In the genomic region with DNA sequence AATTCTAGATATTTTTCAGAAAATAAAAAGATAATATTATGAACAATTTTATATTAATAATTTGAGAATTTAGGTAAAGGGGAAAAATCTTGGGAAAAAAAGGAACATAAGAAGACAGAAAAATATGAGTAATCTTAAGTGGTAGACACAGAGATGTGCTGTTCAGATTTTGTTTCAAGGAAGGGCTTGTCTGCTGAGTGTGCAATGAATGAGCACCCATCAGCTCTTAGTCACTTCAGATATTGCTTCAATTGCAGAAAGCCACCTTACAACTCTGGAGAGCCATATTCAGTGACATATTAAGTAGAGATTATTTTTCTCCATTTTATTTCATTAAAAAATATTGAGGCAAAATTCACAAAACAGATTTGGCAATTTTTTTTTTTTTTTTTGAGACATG, we compare ENCODE assay signal across 16 cellular contexts.
DNase-seq lines count a peak whose midpoint lies in the region; ATAC-seq and TF ChIP-seq lines count a peak whose summit lies in the region.
"Had no signal": no experiment of that assay in that cellular context is flagged by ENCODE, and none has a peak within 500 bp of the region (broad histone marks: within the 10 kb centered on the region; RNA-seq: fewer than 3 reads in every experiment).

No MANE protein-coding gene starts in this region.

- intact Hi-C loops in mammary epithelial cell (cut with micrococcal nuclease), result no loop called here
- intact Hi-C loops in breast epithelium (cut with DNase I; ENCODE audit: low total_unique reads), result no loop called here

- DNase-seq in mammary epithelial cell (peak; percentile 0), breast epithelium (ENCODE audit: low spot score in 2 of 2) (no peak), foreskin keratinocyte (no peak), renal cortical epithelial cell (ENCODE audit: low read depth) (peak; percentile 7), H7 (no peak)
- DNase-seq: AML-193; Caco-2; Calu3; CD4-positive, alpha-beta T cell; CD8-positive, alpha-beta T cell; DMS79 treated with DMSO at 0.1 percent for 48 hours; GF-D8 had no signal

- ATAC-seq in foreskin keratinocyte, result peak; percentile 53
- no peak for ATAC-seq in HG02885 (IDR thresholded peaks at IDR 0.05; ENCODE audit: poor library complexity, unreplicated experiment)
- ATAC-seq: A549; CD8-positive, alpha-beta T cell had no signal

- no peak overlapping the region for H3K27ac ChIP-seq in mammary epithelial cell (ENCODE audit: insufficient read depth, low read depth, low read length)
- no peak overlapping the region for H3K27ac ChIP-seq in breast epithelium
- no peak overlapping the region for H3K27ac ChIP-seq in foreskin keratinocyte
- H3K27ac ChIP-seq: A549; BLaER1 treated with 17β-estradiol and CSF1 and Interleukin-3, amounts not matched to agents 10 nM and 100 nM; C4-2B had no signal

- H3K4me2 ChIP-seq in mammary epithelial cell (ENCODE audit: insufficient read depth, low read depth, low read length), result no peak overlapping the region
- H3K4me2 ChIP-seq: A549; BLaER1 treated with 17β-estradiol and CSF1 and Interleukin-3, amounts not matched to agents 10 nM and 100 nM had no signal

- in situ Hi-C loops in mammary epithelial cell (cut with MboI; ENCODE audit: low sequenced_read_pairs in 2 of 2), result no loop called here

- H3K4me1 ChIP-seq in mammary epithelial cell (ENCODE audit: insufficient read depth, low read length) (no peaks in the 10 kb centered on the region), breast epithelium (no peaks in the 10 kb centered on the region), foreskin keratinocyte (no peaks in the 10 kb centered on the region)
- H3K4me1 ChIP-seq: A549; BLaER1 treated with 17β-estradiol and CSF1 and Interleukin-3, amounts not matched to agents 10 nM and 100 nM; Caco-2 had no signal

- dilution Hi-C loops in mammary epithelial cell (cut with HindIII; ENCODE audit: low sequenced_read_pairs), result no loop called here

- H3K4me3 ChIP-seq in mammary epithelial cell (replicated peaks in 1 of 3; ENCODE audit: insufficient read depth in 1 of 3, low read depth in 2 of 3, low read length in 3 of 3) (no peak overlapping the region), breast epithelium (no peak overlapping the region), H7 (ENCODE audit: insufficient read depth, low read depth, low read length) (no peak overlapping the region)
- H3K4me3 ChIP-seq: A549; BLaER1 treated with 17β-estradiol and CSF1 and Interleukin-3, amounts not matched to agents 10 nM and 100 nM had no signal

- H3K27me3 ChIP-seq in mammary epithelial cell (ENCODE audit: insufficient read depth, low read length) (no peaks in the 10 kb centered on the region), breast epithelium (no peaks in the 10 kb centered on the region), foreskin keratinocyte (no peaks in the 10 kb centered on the region), H7 (ENCODE audit: control insufficient read depth, insufficient read depth, low read length) (no peaks in the 10 kb centered on the region)
- H3K27me3 ChIP-seq: BLaER1 treated with 17β-estradiol and CSF1 and Interleukin-3, amounts not matched to agents 10 nM and 100 nM had no signal

- H2AFZ ChIP-seq in mammary epithelial cell (ENCODE audit: low read depth, low read length), result no peak overlapping the region

- H3K9ac ChIP-seq in mammary epithelial cell (ENCODE audit: insufficient read depth, low read length), result no peak overlapping the region
- H3K9ac ChIP-seq: BLaER1 treated with 17β-estradiol and CSF1 and Interleukin-3, amounts not matched to agents 10 nM and 100 nM had no signal

- no TSS peak for BruUV-seq in mammary epithelial cell (replicated peaks; lab: Mats Ljungman, UMichigan)

- no peaks in the 10 kb centered on the region for H3K79me2 ChIP-seq in mammary epithelial cell (ENCODE audit: insufficient read depth, low read length)

- TF ChIP-seq POLR2A in breast epithelium (IDR thresholded peaks at IDR 0.05), result no peak

- no peaks in the 10 kb centered on the region for H3K9me3 ChIP-seq in mammary epithelial cell (replicated peaks; ENCODE audit: insufficient read depth, low read length)
- no peaks in the 10 kb centered on the region for H3K9me3 ChIP-seq in breast epithelium
- H3K9me3 ChIP-seq: A549; BLaER1 treated with 17β-estradiol and CSF1 and Interleukin-3, amounts not matched to agents 10 nM and 100 nM; Caco-2 had no signal

- CTCF ChIA-PET in mammary epithelial cell (lab: Charles Lee; ENCODE audit: low non-redundant PET), result no interaction called here

- no peak for TF ChIP-seq CTCF in mammary epithelial cell (conservative IDR thresholded peaks at IDR 0.05 in 1 of 2, IDR thresholded peaks at IDR 0.05 in 1 of 2; ENCODE audit: extremely low read depth in 1 of 2, insufficient read depth in 1 of 2, low read depth in 1 of 2, low read length in 2 of 2)
- TF ChIP-seq CTCF in breast epithelium (IDR thresholded peaks at IDR 0.05), result no peak
- no peak for TF ChIP-seq CTCF in foreskin keratinocyte (conservative IDR thresholded peaks at IDR 0.05)

- no peaks in the 10 kb centered on the region for H3K36me3 ChIP-seq in mammary epithelial cell (ENCODE audit: insufficient read depth, low read length)
- H3K36me3 ChIP-seq in breast epithelium, result no peaks in the 10 kb centered on the region
- H3K36me3 ChIP-seq in H7 (replicated peaks; ENCODE audit: control insufficient read depth, insufficient read depth, low read length), result no peaks in the 10 kb centered on the region
- H3K36me3 ChIP-seq: BLaER1 treated with 17β-estradiol and CSF1 and Interleukin-3, amounts not matched to agents 10 nM and 100 nM had no signal

- H4K20me1 ChIP-seq in mammary epithelial cell (ENCODE audit: insufficient read depth, low read length), result no peaks in the 10 kb centered on the region
- H4K20me1 ChIP-seq: BLaER1 treated with 17β-estradiol and CSF1 and Interleukin-3, amounts not matched to agents 10 nM and 100 nM had no signal

Comparison
In these comparisons a context has a peak if more than half of its experiments do, and no peak if none do; other contexts are left out.
1. DNase-seq: peak in mammary epithelial cell (single experiment) and renal cortical epithelial cell (single experiment); none in breast epithelium (0 of 2), foreskin keratinocyte (0 of 2) and H7 (single experiment).